16 cellular contexts compared by ENCODE assay signal in genomic region chr15:58398643-58399042, GRCh38. TPM values are rescaled to one million over a fixed set of nuclear protein-coding genes. Genes with fewer than 3 reads are reported as not detected.
A peak's percentile ranks its signal among the peaks of the same experiment; 100 is the strongest.
DNase-seq lines count a peak whose midpoint lies in the region; ATAC-seq and TF ChIP-seq lines count a peak whose summit lies in the region.
"Had no signal": no experiment of that assay in that cellular context is flagged by ENCODE, and none has a peak within 500 bp of the region (broad histone marks: within the 10 kb centered on the region; RNA-seq: fewer than 3 reads in every experiment).

No MANE protein-coding gene starts in this region.

- H2BK15ac ChIP-seq in neuronal stem cell (ENCODE audit: low read length), result no peak overlapping the region

- DNase-seq in NCI-H82 (lab: John Stamatoyannopoulos, UW), result peak; percentile 40
- DNase-seq in NCI-H82 treated with DMSO at 0.1 percent for 48 hours (lab: John Stamatoyannopoulos, UW; ENCODE audit: unreplicated experiment), result no peak
- DNase-seq in WTC11 (ENCODE audit: low spot score), result no peak
- DNase-seq in neuronal stem cell (ENCODE audit: low spot score), result no peak
- DNase-seq in NOMO-1 treated with DMSO at 0.1 percent for 48 hours (lab: John Stamatoyannopoulos, UW; ENCODE audit: unreplicated experiment), result no peak
- no peak for DNase-seq in tibial artery
- DNase-seq: CD8-positive, alpha-beta T cell; DMS 273 treated with DMSO at 0.1 percent for 48 hours; GOT3 had no signal

- intact Hi-C loops in tibial artery (cut with DNase I; ENCODE audit: low total_unique reads), result no loop called here

- H2BK5ac ChIP-seq in neuronal stem cell (ENCODE audit: low read length), result no peak overlapping the region

- H3K4ac ChIP-seq in neuronal stem cell (ENCODE audit: low read length), result no peak overlapping the region

- ATAC-seq in WTC11 (peak; percentile 26), GM18873 (IDR thresholded peaks at IDR 0.05; ENCODE audit: low FRiP score, unreplicated experiment) (no peak)
- ATAC-seq: CD8-positive, alpha-beta T cell had no signal

- H3K4me1 Mint-ChIP-seq in WTC11, result peaks cover 6% of the 10 kb centered on the region
- H3K4me1 Mint-ChIP-seq: IgD-negative memory B cell had no signal

- H2BK12ac ChIP-seq in neuronal stem cell (ENCODE audit: low read length), result no peak overlapping the region

- H2AFZ ChIP-seq in neuronal stem cell (ENCODE audit: low read length), result peak overlapping the region; percentile 5

- H3K9me3 ChIP-seq in neuronal stem cell (replicated peaks in 1 of 2; ENCODE audit: control insufficient read depth in 2 of 2, insufficient read depth in 1 of 2, low read depth in 1 of 2, low read length in 2 of 2) (no peaks in the 10 kb centered on the region), tibial artery (no peaks in the 10 kb centered on the region)
- H3K9me3 ChIP-seq: HAP-1 had no signal

- no peaks in the 10 kb centered on the region for H3K27me3 ChIP-seq in neuronal stem cell (ENCODE audit: control insufficient read depth in 3 of 3, insufficient read depth in 3 of 3, low read depth in 1 of 3, low read length in 3 of 3)
- H3K27me3 ChIP-seq in tibial artery, result peaks cover 0 to 8% of the 10 kb centered on the region in 2 donors

- no peak overlapping the region for H3K14ac ChIP-seq in neuronal stem cell (ENCODE audit: low read length)

- H3K4me3 ChIP-seq in neuronal stem cell (ENCODE audit: low read length in 2 of 2) (no peak overlapping the region), tibial artery (no peak overlapping the region)
- H3K4me3 ChIP-seq: HAP-1 had no signal

- no peaks in the 10 kb centered on the region for H3K36me3 Mint-ChIP-seq in WTC11
- H3K36me3 Mint-ChIP-seq: CD8-positive, alpha-beta T cell; IgD-negative memory B cell had no signal

- H3K4me1 ChIP-seq in neuronal stem cell (ENCODE audit: control insufficient read depth in 2 of 2, insufficient read depth in 1 of 2, low read depth in 1 of 2, low read length in 2 of 2) (peaks cover 0 to 8% of the 10 kb centered on the region in 2 donors), tibial artery (no peaks in the 10 kb centered on the region)
- H3K4me1 ChIP-seq: HAP-1 had no signal

- H4K91ac ChIP-seq in neuronal stem cell (ENCODE audit: low read depth, low read length, poor library complexity), result no peak overlapping the region

- CTCF ChIA-PET in WTC11 (lab: Charles Lee), result no interaction called here

- no peak overlapping the region for H2BK120ac ChIP-seq in neuronal stem cell (ENCODE audit: low read depth, low read length)

- TF ChIP-seq CTCF in WTC11 (IDR thresholded peaks at IDR 0.05) (no peak), tibial artery (IDR thresholded peaks at IDR 0.05) (no peak)

- H3K4me2 ChIP-seq in neuronal stem cell (ENCODE audit: insufficient read depth, low read length, poor library complexity, severe bottlenecking), result no peak overlapping the region

- H2AK5ac ChIP-seq in neuronal stem cell (ENCODE audit: low read depth, low read length), result no peak overlapping the region

- no peak overlapping the region for H3K27ac ChIP-seq in neuronal stem cell (replicated peaks; ENCODE audit: low read length)
- H3K27ac ChIP-seq in tibial artery, result no peak overlapping the region
- H3K27ac ChIP-seq: 22Rv1 had no signal

- H3K36me3 ChIP-seq in neuronal stem cell (replicated peaks in 1 of 2; ENCODE audit: control insufficient read depth in 2 of 2, insufficient read depth in 2 of 2, low read length in 2 of 2) (no peaks in the 10 kb centered on the region), tibial artery (no peaks in the 10 kb centered on the region)
- H3K36me3 ChIP-seq: HAP-1 had no signal

- H3K9ac ChIP-seq in neuronal stem cell (ENCODE audit: low read depth, low read length, poor library complexity), result no peak overlapping the region

- no CpG with 5 or more reads among the region's 6 CpGs for WGBS in neuronal stem cell (ENCODE audit: extremely low coverage in 2 of 2, insufficient read length in 2 of 2, insufficient replicate concordance in 1 of 2), 2 donors

- H3K27me3 Mint-ChIP-seq in WTC11 (ENCODE audit: low read depth), result no peaks in the 10 kb centered on the region; the same call in 1 of the 2 replicates

- no peak overlapping the region for H3K4me3 Mint-ChIP-seq in WTC11
- H3K4me3 Mint-ChIP-seq: CD14-positive monocyte; CD8-positive, alpha-beta T cell; IgD-negative memory B cell had no signal

- H3K9me3 Mint-ChIP-seq in WTC11, result no peaks in the 10 kb centered on the region
- H3K9me3 Mint-ChIP-seq: CD8-positive, alpha-beta T cell; IgD-negative memory B cell had no signal

- H3K18ac ChIP-seq in neuronal stem cell (ENCODE audit: low read length), result peak overlapping the region; percentile 32

- POLR2A ChIA-PET in WTC11 (lab: Charles Lee), result no interaction called here

- no peak overlapping the region for H3K23ac ChIP-seq in neuronal stem cell (ENCODE audit: low read depth, low read length, poor library complexity)

- no peak overlapping the region for H4K8ac ChIP-seq in neuronal stem cell (ENCODE audit: low read depth, low read length)

- no peak overlapping the region for H3K27ac Mint-ChIP-seq in WTC11
- H3K27ac Mint-ChIP-seq: CD8-positive, alpha-beta T cell; IgD-negative memory B cell had no signal

- no peaks in the 10 kb centered on the region for H3K79me1 ChIP-seq in neuronal stem cell (ENCODE audit: low read depth, low read length)

TF ChIP-seq in WTC11, 78 proteins besides CTCF, POLR2A, EP300 and RAD21:
- no peak for TF ChIP-seq ATF6 (CRISPR knock-in tag; IDR thresholded peaks at IDR 0.05)

RNA-seq across cellular contexts. Expression of gene LIPC, which starts 33.1 kb away (rescaled TPM):
- not detected in 3 replicates for total RNA-seq in WTC11 (2021)
- polyA plus RNA-seq in neuronal stem cell (2013, experiment 1 of 2), result not detected
- not detected for polyA plus RNA-seq in neuronal stem cell (2013, experiment 2 of 2)
- total RNA-seq: A673, HT-29 had no signal
